ENCODE assay signal across 13 cellular contexts in genomic region chr1:215824245-215824644, GRCh38.
DNase-seq lines count a peak whose midpoint lies in the region; ATAC-seq, FAIRE-seq and TF ChIP-seq lines count a peak whose summit lies in the region.
"Had no signal": no experiment of that assay in that cellular context is flagged by ENCODE, and none has a peak within 500 bp of the region (broad histone marks: within the 10 kb centered on the region; RNA-seq: fewer than 3 reads in every experiment).

No MANE protein-coding gene starts in this region.

- intact Hi-C loops in IMR-90 (cut with micrococcal nuclease), result loop anchor here (1.0 to 5.0 kb wide), 6 partner anchors 295 to 1923 kb away; no protein-coding TSS in a partner anchor
- intact Hi-C loops in HepG2 (cut with micrococcal nuclease; ENCODE audit: unreplicated experiment), result loop anchor here (1.0 to 10.0 kb wide), 3 partner anchors 295 to 921 kb away; no protein-coding TSS in a partner anchor

- CTCF ChIA-PET in IMR-90 (lab: Yijun Ruan, JAX) (no interaction called here), HepG2 (lab: Yijun Ruan, JAX; ENCODE audit: low intra/inter-chr PET ratio, low total read pairs) (no interaction called here)

- FAIRE-seq in D721Med (lab: Jason Lieb, UNC), result no peak
- FAIRE-seq in HepG2 (lab: Jason Lieb, UNC), result no peak
- FAIRE-seq in small intestine (lab: Jason Lieb, UNC), result no peak
- FAIRE-seq: RCC 7860, urothelium cell line had no signal

- no peak overlapping the region for H4K5ac ChIP-seq in IMR-90 (ENCODE audit: low read depth, low read length)

- H3K9me3 ChIP-seq in IMR-90 (ENCODE audit: control insufficient read depth, insufficient read depth, low read length) (no peaks in the 10 kb centered on the region), HepG2 (ENCODE audit: low read length) (peaks cover 20% of the 10 kb centered on the region), small intestine (ENCODE audit: control insufficient read depth, low read depth) (no peaks in the 10 kb centered on the region)
- H3K9me3 ChIP-seq: psoas muscle had no signal

- peak overlapping the region; percentile 45; the same call in 1 of the 2 replicates for H2AK5ac ChIP-seq in IMR-90 (ENCODE audit: low read depth, low read length)

- H2AK9ac ChIP-seq in IMR-90 (replicated peaks; ENCODE audit: low read depth, low read length, poor library complexity), result no peak overlapping the region

- peak overlapping the region; percentile 32; the same call in 1 of the 2 replicates for H2BK20ac ChIP-seq in IMR-90 (ENCODE audit: low read depth, low read length)

- no peak overlapping the region for H3K14ac ChIP-seq in IMR-90 (replicated peaks; ENCODE audit: low read depth, low read length)

- TF ChIP-seq EP300 in HepG2 (IDR thresholded peaks at IDR 0.05; ENCODE audit: low read depth in 2 of 2, low read length in 2 of 2), result no peak
- no peak for TF ChIP-seq EP300 in HepG2 (CRISPR knock-in tag; IDR thresholded peaks at IDR 0.05; ENCODE audit: borderline replicate concordance)

- H3K36me3 ChIP-seq in IMR-90 (ENCODE audit: control insufficient read depth, insufficient read depth, low read length), result no peaks in the 10 kb centered on the region
- H3K36me3 ChIP-seq in HepG2 (replicated peaks in 1 of 2; ENCODE audit: control insufficient read depth in 1 of 2, insufficient read depth in 2 of 2, low read length in 2 of 2), result no peaks in the 10 kb centered on the region
- H3K36me3 ChIP-seq in small intestine (ENCODE audit: control insufficient read depth in 2 of 2, insufficient read depth in 2 of 2, low read length in 2 of 2), result no peaks in the 10 kb centered on the region

- no peaks in the 10 kb centered on the region for H3K79me1 ChIP-seq in IMR-90 (ENCODE audit: low read depth in 1 of 2, low read length in 2 of 2)

- H3K27ac ChIP-seq in IMR-90 (ENCODE audit: insufficient read depth, low read length) (no peak overlapping the region), HepG2 (ENCODE audit: extremely low read length, insufficient read depth, low read length) (no peak overlapping the region), small intestine (ENCODE audit: low read depth in 1 of 2, low read length in 1 of 2) (no peak overlapping the region)
- H3K27ac ChIP-seq: psoas muscle had no signal

- no peaks in the 10 kb centered on the region for H3K9me1 ChIP-seq in IMR-90 (ENCODE audit: insufficient read depth, low read length)

- no peaks in the 10 kb centered on the region for H3K79me2 ChIP-seq in HepG2 (ENCODE audit: insufficient read depth, low read length)

- H2AFZ ChIP-seq in IMR-90 (replicated peaks; ENCODE audit: low read length, poor library complexity), result peak overlapping the region; percentile 71
- no peak overlapping the region for H2AFZ ChIP-seq in HepG2 (ENCODE audit: low read length)

- no peak overlapping the region for H3K56ac ChIP-seq in IMR-90 (ENCODE audit: extremely low read depth, insufficient read depth, low read length)

- BruUV-seq in IMR-90 (replicated peaks; lab: Mats Ljungman, UMichigan), result no TSS peak
- no TSS peak for BruUV-seq in HepG2 (replicated peaks; lab: Mats Ljungman, UMichigan)

- TF ChIP-seq POLR2A in IMR-90 (IDR thresholded peaks at IDR 0.05; ENCODE audit: low read depth, low read length) (no peak), HepG2 (IDR thresholded peaks at IDR 0.05; ENCODE audit: insufficient read depth in 1 of 2, low read depth in 2 of 2, low read length in 2 of 2) (no peak)

- H3K4me2 ChIP-seq in IMR-90 (ENCODE audit: low read depth, low read length) (no peak overlapping the region), HepG2 (ENCODE audit: low read depth, low read length) (no peak overlapping the region)

- H4K20me1 ChIP-seq in IMR-90 (ENCODE audit: insufficient read depth, low read length) (no peaks in the 10 kb centered on the region), HepG2 (ENCODE audit: insufficient read depth, low read length) (no peaks in the 10 kb centered on the region)

- peak overlapping the region in 1 of 2 experiments; percentile 44; a peak in 1 of 4 replicates for H4K8ac ChIP-seq in IMR-90 (ENCODE audit: low read depth in 2 of 2, low read length in 2 of 2)

- dilution Hi-C loops in IMR-90 (cut with HindIII; ENCODE audit: low sequenced_read_pairs, unreplicated experiment), result no loop called here

- H2BK15ac ChIP-seq in IMR-90 (ENCODE audit: low read depth, low read length), result peak overlapping the region; percentile 39; the same call in 1 of the 3 replicates

- no peak for DNase-seq in D721Med (ENCODE audit: insufficient read length, low spot score)
- peak; percentile 45 for DNase-seq in IMR-90
- peak; percentile 4 for DNase-seq in astrocyte of the cerebellum (ENCODE audit: low read depth)
- no peak for DNase-seq in HepG2 (ENCODE audit: low spot score)
- no peak for DNase-seq in NCI-H1436 (lab: John Stamatoyannopoulos, UW)
- DNase-seq in activated naive CD4-positive, alpha-beta T cell (lab: John Stamatoyannopoulos, UW), result no peak
- no peak for DNase-seq in small intestine
- no peak for DNase-seq in dedifferentiated amniotic fluid mesenchymal stem cell (ENCODE audit: extremely low spot score)
- DNase-seq: activated CD4-positive, alpha-beta T cell treated with anti-CD3 and anti-CD28 coated beads for 1 hour; activated gamma-delta T cell treated with Interleukin-2 at 50 U/mL for 16 hours; psoas muscle had no signal

- no peaks in the 10 kb centered on the region for H3K4me1 ChIP-seq in IMR-90 (ENCODE audit: control insufficient read depth, insufficient read depth, low read length)
- H3K4me1 ChIP-seq in HepG2 (ENCODE audit: insufficient read depth, low read length), result no peaks in the 10 kb centered on the region
- no peaks in the 10 kb centered on the region for H3K4me1 ChIP-seq in small intestine (ENCODE audit: control insufficient read depth in 2 of 2, insufficient read depth in 1 of 2, low read depth in 1 of 2, low read length in 1 of 2)
- H3K4me1 ChIP-seq: psoas muscle had no signal

- H3K4ac ChIP-seq in IMR-90 (ENCODE audit: low read depth, low read length), result 0 out of 2 replicates have a peak overlapping the region, but pooled peaks have one; percentile 30

- H3K9ac ChIP-seq in IMR-90 (ENCODE audit: low read depth, low read length) (no peak overlapping the region), HepG2 (ENCODE audit: insufficient read depth, low read depth, low read length) (no peak overlapping the region)

- H2BK120ac ChIP-seq in IMR-90 (ENCODE audit: low read depth, low read length), result peak overlapping the region; percentile 47; the same call in 1 of the 2 replicates

- H3K4me3 ChIP-seq in IMR-90 (ENCODE audit: insufficient read depth, low read depth, low read length) (no peak overlapping the region), astrocyte of the cerebellum (ENCODE audit: low read depth, low read length) (no peak overlapping the region), HepG2 (replicated peaks in 1 of 3; ENCODE audit: insufficient read depth in 1 of 3, low read depth in 2 of 3, low read length in 3 of 3) (no peak overlapping the region), small intestine (ENCODE audit: low read depth in 1 of 2, low read length in 2 of 2) (no peak overlapping the region)
- H3K4me3 ChIP-seq: psoas muscle had no signal

- TF ChIP-seq RAD21 in IMR-90 (IDR thresholded peaks at IDR 0.05; ENCODE audit: low read length), result peak; percentile 93
- no peak for TF ChIP-seq RAD21 in HepG2 (CRISPR knock-in tag; IDR thresholded peaks at IDR 0.05)

- no peaks in the 10 kb centered on the region for H3K27me3 ChIP-seq in IMR-90 (ENCODE audit: control insufficient read depth, insufficient read depth, low read length)
- no peaks in the 10 kb centered on the region for H3K27me3 ChIP-seq in HepG2 (ENCODE audit: control insufficient read depth in 1 of 2, insufficient read depth in 2 of 2, low read length in 2 of 2)
- H3K27me3 ChIP-seq in small intestine (ENCODE audit: control insufficient read depth in 2 of 2, insufficient read depth in 2 of 2, low read length in 2 of 2), result no peaks in the 10 kb centered on the region

- no peak overlapping the region for H3K23ac ChIP-seq in IMR-90 (ENCODE audit: low read depth, low read length)

- ATAC-seq in IMR-90 (ENCODE audit: low read depth) (peak; percentile 77), HepG2 (no peak)
- ATAC-seq: psoas muscle had no signal

- POLR2A ChIA-PET in IMR-90 (lab: Charles Lee; ENCODE audit: unreplicated experiment), result no interaction called here
- POLR2A ChIA-PET in HepG2 (lab: Yijun Ruan, JAX), result no interaction called here

- no peak overlapping the region for H4K91ac ChIP-seq in IMR-90 (ENCODE audit: insufficient read depth, low read depth, low read length)

- in situ Hi-C loops in IMR-90 (cut with MboI; ENCODE audit: low sequenced_read_pairs) (no loop called here), astrocyte of the cerebellum (cut with HindIII; ENCODE audit: low sequenced_read_pairs) (no loop called here), HepG2 (cut with HindIII; ENCODE audit: extremely low pct_ligation_motif_present, low pct_unique_long_range_greater_than_20kb) (no loop called here)

- TF ChIP-seq CTCF in D721Med (IDR thresholded peaks at IDR 0.05; ENCODE audit: insufficient read depth, missing control alignments) (peak; percentile 33), IMR-90 (conservative IDR thresholded peaks at IDR 0.05; ENCODE audit: low read depth, low read length) (peak; percentile 83), astrocyte of the cerebellum (IDR thresholded peaks at IDR 0.05; ENCODE audit: low read depth, low read length, missing control alignments) (peak; percentile 69), HepG2 (CRISPR knock-in tag; IDR thresholded peaks at IDR 0.05) (0 out of 2 replicates have a peak, but pooled peaks have one; percentile 22)

- no peak overlapping the region for H3K18ac ChIP-seq in IMR-90 (ENCODE audit: low read depth, low read length)

- no peak overlapping the region for H2BK5ac ChIP-seq in IMR-90 (ENCODE audit: low read depth, low read length, poor library complexity, severe bottlenecking)

TF ChIP-seq in IMR-90, 13 proteins besides CTCF, POLR2A, EP300 and RAD21:
- TF ChIP-seq SMC3 (IDR thresholded peaks at IDR 0.05; ENCODE audit: low read depth, low read length) (peak; percentile 79), CHD1 (IDR thresholded peaks at IDR 0.05; ENCODE audit: low read depth, low read length) (no peak)

TF ChIP-seq in HepG2, 621 proteins besides CTCF, POLR2A, EP300 and RAD21:
- TF ChIP-seq ZNF296 (CRISPR knock-in tag; conservative IDR thresholded peaks at IDR 0.05), result no peak
- TF ChIP-seq STAG1 (CRISPR knock-in tag; IDR thresholded peaks at IDR 0.05), result peak; percentile 61

Comparison
In these comparisons a context has a peak if more than half of its experiments do, and no peak if none do; other contexts are left out.
1. DNase-seq: peak in IMR-90 (single experiment) and astrocyte of the cerebellum (single experiment); none in D721Med (single experiment), HepG2 (single experiment), NCI-H1436 (single experiment), activated naive CD4-positive, alpha-beta T cell (0 of 4), small intestine (single experiment) and dedifferentiated amniotic fluid mesenchymal stem cell (single experiment).
2. CTCF ChIP-seq: peak in every context shown above with its lines; median percentile 83 in IMR-90; 69 in astrocyte of the cerebellum; 33 in D721Med; 22 in HepG2.